ENCODE assay signal across 8 cellular contexts in genomic region chr19:13846533-13847032, GRCh38. TPM values are rescaled to one million over a fixed set of nuclear protein-coding genes. Genes with fewer than 3 reads are reported as not detected.
DNase-seq lines count a peak whose midpoint lies in the region; ATAC-seq, FAIRE-seq and TF ChIP-seq lines count a peak whose summit lies in the region.

No MANE protein-coding gene starts in this region.

- peaks cover 6% of the 10 kb centered on the region for H3K79me2 ChIP-seq in OCI-LY3 (ENCODE audit: low read length)

- H3K9me3 ChIP-seq in A549 (no peaks in the 10 kb centered on the region), OCI-LY3 (ENCODE audit: insufficient read depth, low read length) (no peaks in the 10 kb centered on the region), esophagus (ENCODE audit: control insufficient read depth in 2 of 2, insufficient read depth in 1 of 2, low read depth in 1 of 2, low read length in 1 of 2) (no peaks in the 10 kb centered on the region)

- H3K4me3 Mint-ChIP-seq in naive thymus-derived CD8-positive, alpha-beta T cell = peak overlapping the region; percentile 84 to 94 (median 91)

- TF ChIP-seq EP300 in A549 (IDR thresholded peaks at IDR 0.05) = peak in 1 of 2 experiments; percentile 28; a peak in 2 of 5 replicates

- CTCF ChIA-PET in A549 (lab: Yijun Ruan, JAX) = interaction anchor here (1.0 to 20.6 kb wide), 4 partner anchors 9 to 62 kb away, joined by 3 to 271 read pairs (median 60); no protein-coding TSS in a partner anchor

- DNase-seq in A549 (ENCODE audit: low read depth in 1 of 2, low spot score in 1 of 2) (peak; percentile 78 to 97), activated T-cell treated with anti-CD3 and anti-CD28 coated beads for 4 hours (peak; percentile 84)
- DNase-seq in naive thymus-derived CD8-positive, alpha-beta T cell = peak; percentile 88 to 100 (median 98)
- DNase-seq in stimulated activated naive CD8-positive, alpha-beta T cell treated with anti-CD3 and anti-CD28 coated beads, Interleukin-15, Interleukin-2, amounts not matched to agents 100 U/mL and 50 U/mL, for 24 hours = peak; percentile 99

- peaks cover 26 to 74% (median 57%) of the 10 kb centered on the region in 4 donors for H3K4me1 Mint-ChIP-seq in naive thymus-derived CD8-positive, alpha-beta T cell

- peaks cover 0 to 4% (median 0%) of the 10 kb centered on the region in 5 donors for H3K27me3 Mint-ChIP-seq in naive thymus-derived CD8-positive, alpha-beta T cell

- FAIRE-seq in A549 (lab: Jason Lieb, UNC) = no peak

- H3K4me2 ChIP-seq in A549 (peak overlapping the region; percentile 94), OCI-LY3 (ENCODE audit: low read length) (peak overlapping the region; percentile 83)

- no peak for TF ChIP-seq CTCF in A549 (IDR thresholded peaks at IDR 0.05)
- no peak for TF ChIP-seq CTCF in OCI-LY3 (IDR thresholded peaks at IDR 0.05; ENCODE audit: low read depth, low read length)

- H3K36me3 ChIP-seq in OCI-LY3 (replicated peaks; ENCODE audit: low read depth, low read length) (no peaks in the 10 kb centered on the region), esophagus (ENCODE audit: control insufficient read depth in 2 of 2, insufficient read depth in 2 of 2, low read length in 1 of 2) (no peaks in the 10 kb centered on the region)

- peak overlapping the region; percentile 20; the same call in 1 of the 2 replicates for H2AFZ ChIP-seq in OCI-LY3 (ENCODE audit: low read depth, low read length)

- H3K4me3 ChIP-seq in A549 (no peak overlapping the region), OCI-LY3 (ENCODE audit: low read length) (peak overlapping the region; percentile 83), esophagus (ENCODE audit: low read depth in 1 of 2, low read length in 2 of 2) (peak overlapping the region; percentile 20 to 47)

- peak overlapping the region; percentile 89 for H3K9ac ChIP-seq in OCI-LY3 (ENCODE audit: low read length)

- TF ChIP-seq RAD21 in A549 (conservative IDR thresholded peaks at IDR 0.05 in 1 of 2, IDR thresholded peaks at IDR 0.05 in 1 of 2) = no peak

- peak overlapping the region; percentile 99 to 100 (median 100) for H3K27ac Mint-ChIP-seq in naive thymus-derived CD8-positive, alpha-beta T cell

- no peaks in the 10 kb centered on the region for H4K20me1 ChIP-seq in OCI-LY3 (ENCODE audit: insufficient read depth, low read length)

- peaks cover 0 to 4% (median 3%) of the 10 kb centered on the region in 3 donors for H3K36me3 Mint-ChIP-seq in naive thymus-derived CD8-positive, alpha-beta T cell

- TF ChIP-seq POLR2A in A549 (IDR thresholded peaks at IDR 0.05; ENCODE audit: low read length) = 0 out of 2 replicates have a peak, but pooled peaks have one; percentile 18

- ATAC-seq in A549 (peak; percentile 49 to 52), GM18508 (IDR thresholded peaks at IDR 0.05; ENCODE audit: insufficient read depth, unreplicated experiment) (peak; percentile 37), HG03060 (IDR thresholded peaks at IDR 0.05; ENCODE audit: low read depth, unreplicated experiment) (peak; percentile 46)
- ATAC-seq in naive thymus-derived CD8-positive, alpha-beta T cell = peak; percentile 62 to 75
- peak; percentile 75 for ATAC-seq in stimulated activated naive CD8-positive, alpha-beta T cell treated with anti-CD3 and anti-CD28 coated beads, Interleukin-15, Interleukin-2, amounts not matched to agents 100 U/mL and 50 U/mL, for 24 hours

- POLR2A ChIA-PET in A549 (lab: Yijun Ruan, JAX) = interaction anchor here (0.5 to 2.9 kb wide), 8 partner anchors 8 to 53 kb away, joined by 3 to 33 read pairs (median 9); no protein-coding TSS in a partner anchor
- POLR2A ChIA-PET in naive thymus-derived CD8-positive, alpha-beta T cell (lab: Charles Lee) = interaction anchor here (0.6 to 5.5 kb wide), 14 partner anchors 10 to 569 kb away, joined by 3 to 68 read pairs (median 6); partner anchors contain the start of genes C19orf53 and ZSWIM4

- no peaks in the 10 kb centered on the region for H3K27me3 ChIP-seq in OCI-LY3 (ENCODE audit: low read depth, low read length)
- no peaks in the 10 kb centered on the region for H3K27me3 ChIP-seq in esophagus (ENCODE audit: control insufficient read depth in 1 of 2, insufficient read depth in 2 of 2, low read length in 2 of 2)

- H3K4me1 ChIP-seq in A549 (peaks cover 69% of the 10 kb centered on the region), OCI-LY3 (ENCODE audit: low read length) (peaks cover 42% of the 10 kb centered on the region), esophagus (ENCODE audit: control insufficient read depth in 2 of 2, insufficient read depth in 2 of 2, low read length in 1 of 2) (peaks cover 8 to 37% of the 10 kb centered on the region in 2 donors)

- peak overlapping the region; percentile 100 for H3K27ac ChIP-seq in A549
- peak overlapping the region; percentile 75 for H3K27ac ChIP-seq in OCI-LY3 (ENCODE audit: low read length)
- H3K27ac ChIP-seq in esophagus (ENCODE audit: low read depth in 2 of 2, low read length in 1 of 2) = peak overlapping the region; percentile 99 to 100

- 0% methylated on average over 10 of the region's 13 CpGs for WGBS in A549 (ENCODE audit: missing lambda C conversion rate)
- WGBS in esophagus, 2 donors = 2 to 19% methylated on average over 13 of the region's 13 CpGs

- peaks cover 0 to 3% (median 0%) of the 10 kb centered on the region in 9 donors for H3K9me3 Mint-ChIP-seq in naive thymus-derived CD8-positive, alpha-beta T cell

TF ChIP-seq in A549, 52 proteins besides CTCF, POLR2A, EP300 and RAD21 (continues in another document):
- no peak for TF ChIP-seq NPAS2 (CRISPR knock-in tag; IDR thresholded peaks at IDR 0.05; ENCODE audit: borderline replicate concordance)
- TF ChIP-seq SMC3 (IDR thresholded peaks at IDR 0.05) = no peak; the same call in 2 of the 3 replicates
- TF ChIP-seq MAX (IDR thresholded peaks at IDR 0.05) = 0 out of 2 replicates have a peak, but pooled peaks have one; percentile 1
- TF ChIP-seq ELK1 (IDR thresholded peaks at IDR 0.05; ENCODE audit: low read depth, low read length) = no peak
- TF ChIP-seq KDM5A (IDR thresholded peaks at IDR 0.05) = no peak
- TF ChIP-seq PBX3 (IDR thresholded peaks at IDR 0.05) = no peak; the same call in 1 of the 2 replicates

RNA-seq across cellular contexts. Expression of gene NANOS3, which starts 30.4 kb away (rescaled TPM):
- polyA plus RNA-seq in A549 (2011; rRNA removed) = 0.31 and 0.53 TPM in 2 replicates
- 0.79 and 1.8 TPM in 2 replicates for polyA plus RNA-seq in A549 (2012; cell fraction: cytosol; rRNA removed)
- 2.4 and 2.7 TPM in 2 replicates for polyA plus RNA-seq in A549 (2012; cell fraction: nucleus; rRNA removed)
- 0.78 to 1.2 TPM (median 1.1 TPM) in 3 replicates for polyA plus RNA-seq in A549 (2017; fragmentation: RNase III; extraction: RNeasy Plus Mini Kit Qiagen cat#74134 plus additional on column Dnase treatment)
- polyA minus RNA-seq in A549 (2011; rRNA and poly(A)+ RNA removed) = not detected in 2 replicates
- not detected for polyA plus RNA-seq in esophagus
- total RNA-seq in naive thymus-derived CD8-positive, alpha-beta T cell = not detected
- polyA plus RNA-seq in naive thymus-derived CD8-positive, alpha-beta T cell = not detected

RNA-seq across cellular contexts. Expression of gene ZSWIM4, which starts 51.3 kb away (rescaled TPM):
- 1.6 and 1.7 TPM in 2 replicates for polyA plus RNA-seq in A549 (2011; rRNA removed)
- polyA plus RNA-seq in A549 (2012; cell fraction: cytosol; rRNA removed) = 3.0 and 4.5 TPM in 2 replicates
- 6.2 and 8.3 TPM in 2 replicates for polyA plus RNA-seq in A549 (2012; cell fraction: nucleus; rRNA removed)
- 3.4 to 3.9 TPM (median 3.7 TPM) in 3 replicates for polyA plus RNA-seq in A549 (2017; fragmentation: RNase III; extraction: RNeasy Plus Mini Kit Qiagen cat#74134 plus additional on column Dnase treatment)
- polyA minus RNA-seq in A549 (2011; rRNA and poly(A)+ RNA removed) = 2.6 and 3.2 TPM in 2 replicates
- 10 to 100 TPM; 10.1 to 17.0 TPM for polyA plus RNA-seq in esophagus
- 1 to 10 TPM; 7.8 to 8.1 TPM for total RNA-seq in naive thymus-derived CD8-positive, alpha-beta T cell
- polyA plus RNA-seq in naive thymus-derived CD8-positive, alpha-beta T cell = 1 to 10 TPM in 2 of 3 donors, under 1 TPM in 1; 0.30 to 1.5 (median 1.1) TPM

RNA-seq across cellular contexts. Expression of gene BRME1, which starts 59.3 kb away (rescaled TPM):
- polyA plus RNA-seq in A549 (2011; rRNA removed) = 0.09 and 0.12 TPM in 2 replicates
- 0.21 and 0.31 TPM in 2 replicates for polyA plus RNA-seq in A549 (2012; cell fraction: cytosol; rRNA removed)
- 0.92 and 1.1 TPM in 2 replicates for polyA plus RNA-seq in A549 (2012; cell fraction: nucleus; rRNA removed)
- 1.1 to 2.3 TPM (median 1.2 TPM) in 3 replicates for polyA plus RNA-seq in A549 (2017; fragmentation: RNase III; extraction: RNeasy Plus Mini Kit Qiagen cat#74134 plus additional on column Dnase treatment)
- 0.29 TPM in 2 replicates for polyA minus RNA-seq in A549 (2011; rRNA and poly(A)+ RNA removed)
- polyA plus RNA-seq in esophagus = 10 to 100 TPM in 1 of 2 donors, 1 to 10 TPM in 1; 7.5 to 13.0 TPM
- 1 to 10 TPM; 3.0 to 3.7 TPM for total RNA-seq in naive thymus-derived CD8-positive, alpha-beta T cell
- under 1 TPM; 0.49 to 0.94 (median 0.76) TPM for polyA plus RNA-seq in naive thymus-derived CD8-positive, alpha-beta T cell

RNA-seq across cellular contexts. Expression of gene CC2D1A, which starts 59.4 kb away (rescaled TPM):
- polyA plus RNA-seq in A549 (2011; rRNA removed) (4.7 and 4.8 TPM in 2 replicates), A549 (2017; fragmentation: RNase III; extraction: RNeasy Plus Mini Kit Qiagen cat#74134 plus additional on column Dnase treatment) (13.9 to 15.3 TPM (median 14.0 TPM) in 3 replicates), esophagus (10 to 100 TPM; 34.0 to 58.9 TPM)
- 10.0 and 12.1 TPM in 2 replicates for polyA plus RNA-seq in A549 (2012; cell fraction: cytosol; rRNA removed)
- polyA plus RNA-seq in A549 (2012; cell fraction: nucleus; rRNA removed) = 28.8 and 38.8 TPM in 2 replicates
- 7.6 and 9.0 TPM in 2 replicates for polyA minus RNA-seq in A549 (2011; rRNA and poly(A)+ RNA removed)
- 10 to 100 TPM; 29.7 to 30.7 TPM for total RNA-seq in naive thymus-derived CD8-positive, alpha-beta T cell
- polyA plus RNA-seq in naive thymus-derived CD8-positive, alpha-beta T cell = 10 to 100 TPM in 1 of 3 donors, 1 to 10 TPM in 2; 4.3 to 10.5 (median 5.5) TPM
